ENCODE assay signal across 28 cellular contexts in the genomic region with DNA sequence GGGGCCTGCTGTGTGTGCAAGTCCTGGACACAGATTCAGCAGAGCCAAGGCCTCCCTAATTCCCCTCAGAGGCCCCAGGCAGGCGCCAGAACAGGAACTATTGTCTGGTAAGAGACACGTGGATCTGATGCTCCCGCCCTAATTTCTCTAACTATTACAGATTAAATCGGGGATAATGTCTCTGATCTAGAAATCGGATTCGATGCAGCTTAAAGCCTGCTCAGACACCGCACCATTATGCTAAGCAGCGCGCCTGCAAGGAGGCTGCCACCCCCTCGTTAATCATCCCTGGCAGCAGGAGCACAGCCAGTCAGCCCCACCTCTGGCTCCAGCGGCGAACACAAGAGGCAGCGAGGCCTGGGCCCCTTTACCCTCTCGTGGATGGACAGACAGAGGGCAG.
DNase-seq lines count a peak whose midpoint lies in the region; TF ChIP-seq lines count a peak whose summit lies in the region.
"Had no signal": no experiment of that assay in that cellular context is flagged by ENCODE, and none has a peak within 500 bp of the region (broad histone marks: within the 10 kb centered on the region; RNA-seq: fewer than 3 reads in every experiment).

No MANE protein-coding gene starts in this region.

- H3K4me1 ChIP-seq in ascending aorta = no peaks in the 10 kb centered on the region
- H3K4me1 ChIP-seq: adrenal gland, BLaER1, parathyroid adenoma, spleen, tibial nerve had no signal

- H3K27me3 ChIP-seq in WERI-Rb-1 (ENCODE audit: insufficient read depth, low read depth, severe bottlenecking) = no peaks in the 10 kb centered on the region
- no peaks in the 10 kb centered on the region for H3K27me3 ChIP-seq in neural cell (ENCODE audit: insufficient read depth, low read depth, low read length)
- no peaks in the 10 kb centered on the region for H3K27me3 ChIP-seq in ascending aorta
- H3K27me3 ChIP-seq: adrenal gland, BLaER1, tibial nerve had no signal

- H3K36me3 ChIP-seq in WERI-Rb-1 (no peaks in the 10 kb centered on the region), neural cell (ENCODE audit: insufficient read depth, low read length) (no peaks in the 10 kb centered on the region), ascending aorta (no peaks in the 10 kb centered on the region)
- H3K36me3 ChIP-seq: adrenal gland, BLaER1, spleen, tibial nerve had no signal

- no peak overlapping the region for H3K9ac ChIP-seq in neural cell (ENCODE audit: low read length)
- H3K9ac ChIP-seq: BLaER1, parathyroid adenoma had no signal

- DNase-seq in COR-L47 (lab: John Stamatoyannopoulos, UW) (peak; percentile 10), NCI-H1436 (lab: John Stamatoyannopoulos, UW) (peak; percentile 86), WERI-Rb-1 (peak; percentile 94), ascending aorta (ENCODE audit: low spot score in 2 of 2) (no peak), T-helper 1 cell (no peak)
- no peak for DNase-seq in activated naive CD4-positive, alpha-beta T cell treated with anti-CD3 and anti-CD28 coated beads, Interleukin-2, amount 50 U/mL, for 16 hours
- DNase-seq in activated CD4-positive, CD25-positive, alpha-beta regulatory T cell (lab: John Stamatoyannopoulos, UW) = no peak
- DNase-seq: ACHN; activated CD4-positive, alpha-beta T cell treated with anti-CD3 and anti-CD28 coated beads, Interleukin-2, amount 10 ng/mL, durations not matched to agents 24 days and 14 days; activated CD8-positive, alpha-beta memory T cell treated with anti-CD3 and anti-CD28 coated beads, Interleukin-2, amount 10 ng/mL, durations not matched to agents 7 days and 5 days; activated T-cell treated with anti-CD3 and anti-CD28 coated beads, Interleukin-2, amount 50 U/mL, for 48 hours; DND-41; erythroblast; HCEC 1CT; mucosa of descending colon; NCI-H1694; NCI-H226; NCI-H748 treated with DMSO at 0.1 percent for 48 hours; right cardiac atrium; spleen had no signal

- no peak overlapping the region for H2AFZ ChIP-seq in neural cell (ENCODE audit: low read depth, low read length)
- H2AFZ ChIP-seq: parathyroid adenoma had no signal

- H3K4me3 ChIP-seq in WERI-Rb-1 (ENCODE audit: low read depth, low read length) (no peak overlapping the region), neural cell (ENCODE audit: low read length) (peak overlapping the region; percentile 30), ascending aorta (no peak overlapping the region)
- H3K4me3 ChIP-seq: adrenal gland, BLaER1, lung, mucosa of descending colon, SK-N-MC, spleen, tibial nerve had no signal

- H3K79me2 ChIP-seq in neural cell (replicated peaks; ENCODE audit: insufficient read depth, low read length) = no peaks in the 10 kb centered on the region
- H3K79me2 ChIP-seq: parathyroid adenoma had no signal

- H4K20me1 ChIP-seq in neural cell (ENCODE audit: insufficient read depth) = no peaks in the 10 kb centered on the region
- H4K20me1 ChIP-seq: BLaER1 had no signal

- TF ChIP-seq CTCF in WERI-Rb-1 (IDR thresholded peaks at IDR 0.05; ENCODE audit: low read depth, low read length) (no peak), neural cell (IDR thresholded peaks at IDR 0.05; ENCODE audit: poor library complexity, severe bottlenecking) (no peak), ascending aorta (IDR thresholded peaks at IDR 0.05) (no peak)

- intact Hi-C loops in ascending aorta (cut with DNase I) = no loop called here

- peak overlapping the region; percentile 73 for H3K27ac ChIP-seq in WERI-Rb-1
- peak overlapping the region; percentile 44 for H3K27ac ChIP-seq in neural cell (ENCODE audit: low read length)
- H3K27ac ChIP-seq in ascending aorta = no peak overlapping the region
- H3K27ac ChIP-seq: adrenal gland, BLaER1, parathyroid adenoma, RWPE1, SK-N-MC, spleen, tibial nerve had no signal

- TF ChIP-seq EP300 in neural cell (conservative IDR thresholded peaks at IDR 0.05; ENCODE audit: poor library complexity, severe bottlenecking) = no peak

- no peaks in the 10 kb centered on the region for H3K9me2 ChIP-seq in neural cell (ENCODE audit: insufficient read depth, low read length)

- no peaks in the 10 kb centered on the region for H3F3A ChIP-seq in neural cell (ENCODE audit: insufficient read depth, low read length, poor library complexity, severe bottlenecking)

- H3K9me3 ChIP-seq in WERI-Rb-1 (ENCODE audit: severe bottlenecking) (no peaks in the 10 kb centered on the region), neural cell (ENCODE audit: low read length) (no peaks in the 10 kb centered on the region), ascending aorta (no peaks in the 10 kb centered on the region)
- H3K9me3 ChIP-seq: adrenal gland, mucosa of descending colon, tibial nerve had no signal

- no peak overlapping the region for H3K4me2 ChIP-seq in neural cell (ENCODE audit: low read length)
- H3K4me2 ChIP-seq: BLaER1 had no signal

- TF ChIP-seq RAD21 in neural cell (conservative IDR thresholded peaks at IDR 0.05) = peak; percentile 11

TF ChIP-seq in neural cell, 6 proteins besides CTCF, POLR2A, EP300 and RAD21:
- TF ChIP-seq MXI1 (conservative IDR thresholded peaks at IDR 0.05; ENCODE audit: poor library complexity, severe bottlenecking) (no peak), POLR2AphosphoS5 (IDR thresholded peaks at IDR 0.05) (no peak), TAF1 (IDR thresholded peaks at IDR 0.05; ENCODE audit: low read depth) (no peak)
TF ChIP-seq in neural cell: peak in this region for 0.

Comparison
In these comparisons a context has a peak if more than half of its experiments do, and no peak if none do; other contexts are left out.
1. DNase-seq: peak in COR-L47 (single experiment), NCI-H1436 (single experiment) and WERI-Rb-1 (single experiment); none in activated naive CD4-positive, alpha-beta T cell treated with anti-CD3 and anti-CD28 coated beads, Interleukin-2, amount 50 U/mL, for 16 hours (single experiment), activated CD4-positive, CD25-positive, alpha-beta regulatory T cell (0 of 4), ascending aorta (0 of 2) and T-helper 1 cell (0 of 5).
2. H3K27ac ChIP-seq: peak in WERI-Rb-1 (single experiment) and neural cell (single experiment); none in ascending aorta (0 of 2).